Comparison of ENCODE assay signal across 22 cellular contexts in genomic region chr9:93319301-93319991, GRCh38.
"Had no signal": no experiment of that assay in that cellular context is flagged by ENCODE, and none has a peak within 500 bp of the region (broad histone marks: within the 10 kb centered on the region; RNA-seq: fewer than 3 reads in every experiment).

No MANE protein-coding gene starts in this region.

- H3K4me1 Mint-ChIP-seq: neural progenitor cell had no signal

- H3K36me3 Mint-ChIP-seq: activated naive CD4-positive, alpha-beta T cell treated with anti-CD3 and anti-CD28 coated beads, Interleukin-2, amount 10 ng/mL, durations not matched to agents 7 days and 5 days; naive thymus-derived CD4-positive, alpha-beta T cell had no signal

- H3K27me3 ChIP-seq: neural progenitor cell, ovary, right lobe of liver had no signal

- ATAC-seq: activated CD4-positive, CD25-positive, alpha-beta regulatory T cell treated with anti-CD3 and anti-CD28 coated beads, Interleukin-2, amount 50 U/mL, for 24 hours; activated naive CD8-positive, alpha-beta T cell treated with anti-CD3 and anti-CD28 coated beads, Interleukin-2, amount 50 U/mL, for 24 hours; activated T-helper 17 cell treated with anti-CD3 and anti-CD28 coated beads, Interleukin-2, amount 50 U/mL, for 72 hours; left lobe of liver; naive thymus-derived CD4-positive, alpha-beta T cell had no signal

- H3K4me1 ChIP-seq: neural progenitor cell, right lobe of liver had no signal

- H3K27ac Mint-ChIP-seq: activated CD4-positive, alpha-beta T cell treated with anti-CD3 and anti-CD28 coated beads, Interleukin-2, amount 10 ng/mL, durations not matched to agents 7 days and 5 days; activated naive CD4-positive, alpha-beta T cell treated with anti-CD3 and anti-CD28 coated beads, Interleukin-2, amount 10 ng/mL, durations not matched to agents 7 days and 5 days; activated naive CD8-positive, alpha-beta T cell treated with anti-CD3 and anti-CD28 coated beads, Interleukin-2, amount 50 U/mL, for 24 hours; activated T-helper 17 cell treated with anti-CD3 and anti-CD28 coated beads, Interleukin-2, amount 50 U/mL, for 72 hours; naive thymus-derived CD4-positive, alpha-beta T cell; neural progenitor cell had no signal

- H2AFZ ChIP-seq: neural progenitor cell had no signal

- H3K4me3 ChIP-seq: neural progenitor cell, ovary, right lobe of liver had no signal

- H3K9me3 Mint-ChIP-seq: activated CD4-positive, alpha-beta T cell treated with anti-CD3 and anti-CD28 coated beads, Interleukin-2, amount 10 ng/mL, durations not matched to agents 7 days and 5 days; activated naive CD4-positive, alpha-beta T cell treated with anti-CD3 and anti-CD28 coated beads, Interleukin-2, amount 10 ng/mL, durations not matched to agents 7 days and 5 days; activated naive CD8-positive, alpha-beta T cell treated with anti-CD3 and anti-CD28 coated beads, Interleukin-2, amount 50 U/mL, for 24 hours; activated T-helper 17 cell treated with anti-CD3 and anti-CD28 coated beads, Interleukin-2, amount 50 U/mL, for 72 hours; brain; naive thymus-derived CD4-positive, alpha-beta T cell; neural progenitor cell had no signal

- H3K27ac ChIP-seq: epithelial cell of prostate, neural progenitor cell, ovary, right lobe of liver had no signal

- H3K4me3 Mint-ChIP-seq: activated CD4-positive, alpha-beta T cell treated with anti-CD3 and anti-CD28 coated beads, Interleukin-2, amount 10 ng/mL, durations not matched to agents 7 days and 5 days; activated naive CD4-positive, alpha-beta T cell treated with anti-CD3 and anti-CD28 coated beads, Interleukin-2, amount 10 ng/mL, durations not matched to agents 7 days and 5 days; activated naive CD8-positive, alpha-beta T cell treated with anti-CD3 and anti-CD28 coated beads, Interleukin-2, amount 50 U/mL, for 24 hours; activated T-helper 17 cell treated with anti-CD3 and anti-CD28 coated beads, Interleukin-2, amount 50 U/mL, for 72 hours; brain; naive thymus-derived CD4-positive, alpha-beta T cell; neural progenitor cell had no signal

- H3K9ac ChIP-seq: neural progenitor cell had no signal

- FAIRE-seq: keratinocyte had no signal

- H3K9me3 ChIP-seq: ovary, right lobe of liver had no signal

- H3K4me2 ChIP-seq: neural progenitor cell had no signal

- H3K27me3 Mint-ChIP-seq: brain had no signal

- DNase-seq: activated CD4-positive, alpha-beta T cell treated with anti-CD3 and anti-CD28 coated beads, Interleukin-2, amount 10 ng/mL, durations not matched to agents 7 days and 5 days; activated naive CD4-positive, alpha-beta T cell treated with anti-CD3 and anti-CD28 coated beads, Interleukin-2, amount 10 ng/mL, durations not matched to agents 7 days and 5 days; activated naive CD8-positive, alpha-beta T cell treated with anti-CD3 and anti-CD28 coated beads, Interleukin-2, amount 50 U/mL, for 24 hours; activated T-cell treated with anti-CD3 and anti-CD28 coated beads, Interleukin-2, amount 50 U/mL, for 1 hour; caudate nucleus; foreskin melanocyte; glutamatergic neuron; hippocampal formation; mesendoderm; naive thymus-derived CD4-positive, alpha-beta T cell; ovary; right lobe of liver; stimulated activated naive CD4-positive, alpha-beta T cell; T-helper 1 cell; T1000 had no signal

- H3K36me3 ChIP-seq: neural progenitor cell, ovary, right lobe of liver had no signal
